ENCODE assay signal across 18 cellular contexts in the genomic region with DNA sequence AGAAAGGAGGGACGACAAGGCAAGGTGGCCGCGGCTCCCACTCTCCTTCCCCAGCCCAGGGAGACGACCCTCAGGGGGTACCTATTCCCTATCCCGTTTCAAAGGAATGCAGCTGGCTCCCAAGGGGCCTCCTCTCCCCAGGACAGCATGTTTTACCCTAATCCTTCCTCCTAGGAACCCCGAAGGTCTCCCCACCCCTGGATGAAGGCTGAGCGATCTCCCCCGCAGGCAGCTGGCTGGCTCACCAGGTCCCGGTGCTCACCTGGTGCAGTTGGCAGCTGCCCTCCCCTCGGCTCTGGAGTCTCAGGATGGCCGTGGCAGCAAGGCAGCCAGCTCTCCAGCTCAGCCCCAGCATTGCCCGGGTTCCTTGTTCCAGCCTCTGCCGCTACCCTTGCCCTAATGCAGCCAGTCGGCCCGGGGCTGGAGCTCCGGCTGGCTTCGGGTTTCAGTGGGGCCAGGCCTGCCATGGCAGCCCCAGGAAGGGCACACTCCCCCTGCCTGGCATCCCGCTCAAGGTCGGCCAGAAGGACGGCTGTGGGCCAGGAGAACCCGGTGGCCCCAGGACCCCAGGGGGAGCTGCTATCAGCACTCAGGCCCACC. TPM values are rescaled to one million over a fixed set of nuclear protein-coding genes. Genes with fewer than 3 reads are reported as not detected.
A peak's percentile ranks its signal among the peaks of the same experiment; 100 is the strongest.
DNase-seq lines count a peak whose midpoint lies in the region; ATAC-seq, FAIRE-seq and TF ChIP-seq lines count a peak whose summit lies in the region.
"Had no signal": no experiment of that assay in that cellular context is flagged by ENCODE, and none has a peak within 500 bp of the region (broad histone marks: within the 10 kb centered on the region; RNA-seq: fewer than 3 reads in every experiment).

No MANE protein-coding gene starts in this region.

- intact Hi-C loops in activated naive CD4-positive, alpha-beta T cell treated with anti-CD3 and anti-CD28 coated beads for 36 hours (cut with micrococcal nuclease) = no loop called here
- intact Hi-C loops in left cardiac atrium (cut with DNase I) = no loop called here

- no peak overlapping the region for H2BK15ac ChIP-seq in H9 (ENCODE audit: low read depth, low read length)

- H3K4me1 ChIP-seq in parathyroid adenoma = peaks cover 25% of the 10 kb centered on the region
- H3K4me1 ChIP-seq in H9 (ENCODE audit: insufficient read depth, low read length) = peaks cover 4% of the 10 kb centered on the region; the same call in 1 of the 2 replicates

- no CpG with 5 or more reads among the region's 21 CpGs for WGBS in H9 (ENCODE audit: extremely low coverage, insufficient read length, low lambda C conversion rate)

- peak overlapping the region; percentile 30 for H3K27ac Mint-ChIP-seq in activated naive CD4-positive, alpha-beta T cell treated with anti-CD3 and anti-CD28 coated beads, Interleukin-2, amount 50 U/mL, for 24 hours
- no peak overlapping the region for H3K27ac Mint-ChIP-seq in activated naive CD4-positive, alpha-beta T cell treated with anti-CD3 and anti-CD28 coated beads for 36 hours
- no peak overlapping the region for H3K27ac Mint-ChIP-seq in H9
- H3K27ac Mint-ChIP-seq: activated CD4-positive, alpha-beta T cell treated with anti-CD3 and anti-CD28 coated beads for 36 hours; activated naive CD8-positive, alpha-beta T cell treated with anti-CD3 and anti-CD28 coated beads, Interleukin-2, amount 50 U/mL, for 24 hours had no signal

- no peaks in the 10 kb centered on the region for H3K27me3 Mint-ChIP-seq in activated naive CD4-positive, alpha-beta T cell treated with anti-CD3 and anti-CD28 coated beads, Interleukin-2, amount 50 U/mL, for 24 hours
- no peaks in the 10 kb centered on the region for H3K27me3 Mint-ChIP-seq in activated naive CD4-positive, alpha-beta T cell treated with anti-CD3 and anti-CD28 coated beads for 36 hours (ENCODE audit: low read depth)
- H3K27me3 Mint-ChIP-seq in H9 (ENCODE audit: low read depth) = peaks cover 8% of the 10 kb centered on the region; the same call in 1 of the 2 replicates
- H3K27me3 Mint-ChIP-seq: activated CD4-positive, alpha-beta T cell treated with anti-CD3 and anti-CD28 coated beads for 36 hours; activated naive CD8-positive, alpha-beta T cell treated with anti-CD3 and anti-CD28 coated beads, Interleukin-2, amount 50 U/mL, for 24 hours; CD4-positive, alpha-beta T cell had no signal

- no peak for FAIRE-seq in H54 (lab: Jason Lieb, UNC)

- no peak for ATAC-seq in left cardiac atrium
- ATAC-seq: activated CD4-positive, alpha-beta T cell treated with anti-CD3 and anti-CD28 coated beads for 36 hours; activated naive CD8-positive, alpha-beta T cell treated with anti-CD3 and anti-CD28 coated beads, Interleukin-2, amount 50 U/mL, for 24 hours had no signal

- no peak overlapping the region; the same call in 1 of the 2 replicates for H3K14ac ChIP-seq in H9 (ENCODE audit: insufficient read depth, low read length)

- H2AK5ac ChIP-seq in H9 (ENCODE audit: insufficient read length, low read length) = no peak overlapping the region

- CTCF ChIA-PET in activated naive CD4-positive, alpha-beta T cell treated with anti-CD3 and anti-CD28 coated beads for 36 hours (lab: Charles Lee) = no interaction called here

- H3K9me3 ChIP-seq in parathyroid adenoma (ENCODE audit: control insufficient read depth, low read length) (no peaks in the 10 kb centered on the region), H9 (ENCODE audit: control insufficient read depth, low read depth, low read length) (no peaks in the 10 kb centered on the region)
- H3K9me3 ChIP-seq: testis had no signal

- no peak overlapping the region for H3K4ac ChIP-seq in H9 (ENCODE audit: low read depth, low read length)

- H3K36me3 ChIP-seq in parathyroid adenoma (ENCODE audit: control insufficient read depth, insufficient read depth, low read length) = no peaks in the 10 kb centered on the region

- H4K91ac ChIP-seq in H9 (ENCODE audit: insufficient read length, low read depth, low read length) = no peak overlapping the region

- peaks cover 10% of the 10 kb centered on the region for H3K23me2 ChIP-seq in H9 (ENCODE audit: insufficient read length, low read depth, low read length, poor library complexity, severe bottlenecking)

- no peak overlapping the region for H2BK120ac ChIP-seq in H9 (ENCODE audit: low read depth, low read length, poor library complexity, severe bottlenecking)

- H4K8ac ChIP-seq in H9 (replicated peaks; ENCODE audit: insufficient read length, low read depth, low read length) = no peak overlapping the region

- H3K27ac ChIP-seq in parathyroid adenoma (no peak overlapping the region), H9 (ENCODE audit: insufficient read length, low read depth, low read length) (no peak overlapping the region)

- no peak for TF ChIP-seq CTCF in parathyroid adenoma (IDR thresholded peaks at IDR 0.05)
- no peak for TF ChIP-seq CTCF in H9 (conservative IDR thresholded peaks at IDR 0.05)

- H3K27me3 ChIP-seq in parathyroid adenoma (ENCODE audit: control insufficient read depth, insufficient read depth, low read length) (no peaks in the 10 kb centered on the region), H9 (ENCODE audit: insufficient read depth, low read length) (no peaks in the 10 kb centered on the region; the same call in 1 of the 2 replicates)
- H3K27me3 ChIP-seq: testis had no signal

- H2BK12ac ChIP-seq in H9 (ENCODE audit: insufficient read length, low read depth, low read length) = no peak overlapping the region

- DNase-seq in activated naive CD4-positive, alpha-beta T cell treated with anti-CD3 and anti-CD28 coated beads for 36 hours = no peak
- peak; percentile 35 for DNase-seq in left cardiac atrium
- DNase-seq in H54 (ENCODE audit: insufficient read length, low spot score) = no peak
- no peak for DNase-seq in H9
- DNase-seq in SIG-M5 (lab: John Stamatoyannopoulos, UW) = no peak
- no peak for DNase-seq in DMS114 treated with DMSO at 0.1 percent for 48 hours (lab: John Stamatoyannopoulos, UW; ENCODE audit: unreplicated experiment)
- DNase-seq: 8988T; activated naive CD8-positive, alpha-beta T cell treated with anti-CD3 and anti-CD28 coated beads, Interleukin-2, amount 50 U/mL, for 24 hours; activated T-cell treated with anti-CD3 and anti-CD28 coated beads for 4 hours; CD4-positive, alpha-beta T cell; NCI-H1436; T-helper 9 cell had no signal

- H3K4me3 Mint-ChIP-seq in activated naive CD4-positive, alpha-beta T cell treated with anti-CD3 and anti-CD28 coated beads, Interleukin-2, amount 50 U/mL, for 24 hours = no peak overlapping the region
- H3K4me3 Mint-ChIP-seq in activated naive CD4-positive, alpha-beta T cell treated with anti-CD3 and anti-CD28 coated beads for 36 hours = no peak overlapping the region
- no peak overlapping the region for H3K4me3 Mint-ChIP-seq in H9
- H3K4me3 Mint-ChIP-seq: activated CD4-positive, alpha-beta T cell treated with anti-CD3 and anti-CD28 coated beads for 36 hours; activated naive CD8-positive, alpha-beta T cell treated with anti-CD3 and anti-CD28 coated beads, Interleukin-2, amount 50 U/mL, for 24 hours had no signal

- no peak overlapping the region for H3K18ac ChIP-seq in H9 (ENCODE audit: insufficient read length, low read depth, low read length)

- H3K79me2 ChIP-seq in parathyroid adenoma (peaks cover 34% of the 10 kb centered on the region), H9 (ENCODE audit: insufficient read depth, low read length) (peaks cover 17% of the 10 kb centered on the region; the same call in 1 of the 2 replicates)

- peaks cover 29% of the 10 kb centered on the region for H3K4me1 Mint-ChIP-seq in activated naive CD4-positive, alpha-beta T cell treated with anti-CD3 and anti-CD28 coated beads, Interleukin-2, amount 50 U/mL, for 24 hours
- peaks cover 30% of the 10 kb centered on the region for H3K4me1 Mint-ChIP-seq in activated naive CD4-positive, alpha-beta T cell treated with anti-CD3 and anti-CD28 coated beads for 36 hours (ENCODE audit: low read depth)
- H3K4me1 Mint-ChIP-seq in H9 = peaks cover 40 to 53% of the 10 kb centered on the region in 2 experiments

- H3K56ac ChIP-seq in H9 (ENCODE audit: insufficient read length, low read depth, low read length) = no peak overlapping the region

- H2AFZ ChIP-seq in parathyroid adenoma = no peak overlapping the region
- H2AFZ ChIP-seq in H9 (ENCODE audit: low read length) = no peak overlapping the region

- H3K36me3 Mint-ChIP-seq in activated naive CD4-positive, alpha-beta T cell treated with anti-CD3 and anti-CD28 coated beads, Interleukin-2, amount 50 U/mL, for 24 hours = peaks cover 1% of the 10 kb centered on the region
- peaks cover 13% of the 10 kb centered on the region for H3K36me3 Mint-ChIP-seq in activated naive CD4-positive, alpha-beta T cell treated with anti-CD3 and anti-CD28 coated beads for 36 hours (ENCODE audit: low read depth)
- H3K36me3 Mint-ChIP-seq in H9 (ENCODE audit: insufficient read depth in 1 of 3, low read depth in 3 of 3) = peaks cover 0 to 26% (median 7%) of the 10 kb centered on the region in 3 experiments; a peak in 5 of 7 replicates

- no peak overlapping the region for H3K4me3 ChIP-seq in parathyroid adenoma (ENCODE audit: low read depth, low read length)
- H3K4me3 ChIP-seq: testis had no signal

- H3K9ac ChIP-seq in parathyroid adenoma (no peak overlapping the region), H9 (ENCODE audit: extremely low read depth, insufficient read length, low read length) (no peak overlapping the region)

- H3K9me3 Mint-ChIP-seq in activated naive CD4-positive, alpha-beta T cell treated with anti-CD3 and anti-CD28 coated beads, Interleukin-2, amount 50 U/mL, for 24 hours = no peaks in the 10 kb centered on the region
- no peaks in the 10 kb centered on the region for H3K9me3 Mint-ChIP-seq in activated naive CD4-positive, alpha-beta T cell treated with anti-CD3 and anti-CD28 coated beads for 36 hours
- H3K9me3 Mint-ChIP-seq in H9 = no peaks in the 10 kb centered on the region; a peak in 1 of 5 replicates
- H3K9me3 Mint-ChIP-seq: activated naive CD8-positive, alpha-beta T cell treated with anti-CD3 and anti-CD28 coated beads, Interleukin-2, amount 50 U/mL, for 24 hours; CD4-positive, alpha-beta T cell had no signal

- H3T11ph ChIP-seq in H9 (ENCODE audit: low read length) = no peak overlapping the region

- H2BK20ac ChIP-seq in H9 (ENCODE audit: low read depth, low read length, poor library complexity, severe bottlenecking) = no peak overlapping the region

- no peak for TF ChIP-seq POLR2A in H54 (IDR thresholded peaks at IDR 0.05; ENCODE audit: low read depth, low read length)

- no peaks in the 10 kb centered on the region for H3K79me1 ChIP-seq in H9 (ENCODE audit: insufficient read depth, low read depth, low read length, poor library complexity, severe bottlenecking)

- peak overlapping the region; percentile 37 for H3K4me2 ChIP-seq in parathyroid adenoma (ENCODE audit: low read length)
- no peak overlapping the region for H3K4me2 ChIP-seq in H9 (ENCODE audit: insufficient read depth, insufficient read length, low read length)

- H4K20me1 ChIP-seq in H9 (ENCODE audit: control insufficient read depth, insufficient read depth, insufficient read length) = no peaks in the 10 kb centered on the region

- no peak overlapping the region for H2BK5ac ChIP-seq in H9 (ENCODE audit: insufficient read length, low read length)

- H4K5ac ChIP-seq in H9 (ENCODE audit: insufficient read length, low read depth, low read length) = no peak overlapping the region

- H3K23ac ChIP-seq in H9 (ENCODE audit: insufficient read length, low read depth, low read length) = no peak overlapping the region

RNA-seq across cellular contexts. Expression of gene CLUH, which starts 4.6 kb away (rescaled TPM):
- total RNA-seq in activated naive CD4-positive, alpha-beta T cell treated with anti-CD3 and anti-CD28 coated beads for 36 hours = 10 to 100 TPM; 72.7 to 81.4 TPM
- total RNA-seq in left cardiac atrium = 100 to 1,000 TPM in 1 of 2 donors, 10 to 100 TPM in 1; 98.4 to 118 TPM
- 91.3 and 97.0 TPM in 2 replicates for total RNA-seq in H9 (2021)

RNA-seq across cellular contexts. Expression of gene CCDC92B, which starts 42.4 kb away (rescaled TPM):
- under 1 TPM; 0.07 to 0.12 TPM for total RNA-seq in activated naive CD4-positive, alpha-beta T cell treated with anti-CD3 and anti-CD28 coated beads for 36 hours
- total RNA-seq in left cardiac atrium (under 1 TPM; 0.06 to 0.13 TPM), H9 (2021) (7.1 and 8.0 TPM in 2 replicates)
- total RNA-seq: activated CD4-positive, alpha-beta T cell treated with anti-CD3 and anti-CD28 coated beads for 36 hours; LHCN-M2; myocyte had no signal
